23 cellular contexts compared by ENCODE assay signal in the genomic region with DNA sequence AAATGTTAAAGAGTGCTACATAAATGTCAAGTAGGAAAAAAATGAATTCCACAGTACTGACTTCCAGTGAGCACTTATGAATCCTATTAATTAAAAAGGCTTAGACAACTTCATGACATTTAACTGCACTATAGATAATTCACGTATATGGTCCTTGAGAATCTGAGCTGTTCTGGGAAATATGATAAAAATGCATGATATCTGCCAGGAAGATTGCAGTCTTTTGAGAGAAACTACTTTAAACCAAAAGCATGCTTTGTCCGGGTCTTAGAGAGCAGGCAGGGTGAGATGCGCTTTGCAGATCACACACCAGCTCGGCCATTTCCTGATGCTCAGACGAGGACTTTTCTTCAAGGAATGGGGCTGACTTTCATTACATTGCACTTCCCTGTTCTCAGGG. TPM values are rescaled to one million over a fixed set of nuclear protein-coding genes. Genes with fewer than 3 reads are reported as not detected.
DNase-seq lines count a peak whose midpoint lies in the region; ATAC-seq, FAIRE-seq and TF ChIP-seq lines count a peak whose summit lies in the region.
"Had no signal": no experiment of that assay in that cellular context is flagged by ENCODE, and none has a peak within 500 bp of the region (broad histone marks: within the 10 kb centered on the region; RNA-seq: fewer than 3 reads in every experiment).

No MANE protein-coding gene starts in this region.

- H3F3A ChIP-seq in GM23248 (ENCODE audit: insufficient read depth): 0 out of 2 replicates have a peak, but pooled peaks cover 7% of the 10 kb centered on the region

- H3K9me2 ChIP-seq in GM23248 (ENCODE audit: insufficient read depth): no peaks in the 10 kb centered on the region

- ATAC-seq in K562 (no peak), GM21825 (IDR thresholded peaks at IDR 0.05; ENCODE audit: unreplicated experiment) (no peak), HG02623 (IDR thresholded peaks at IDR 0.05; ENCODE audit: unreplicated experiment) (no peak), Right ventricle myocardium superior (ENCODE audit: poor library complexity) (no peak)
- ATAC-seq: esophagus mucosa; heart right ventricle; Right ventricle myocardium inferior; stimulated activated naive CD8-positive, alpha-beta T cell treated with anti-CD3 and anti-CD28 coated beads, Interleukin-15, amount 100 ng/mL, for 72 hours had no signal

- H3K4me1 ChIP-seq in GM23248 (ENCODE audit: insufficient read depth) (peaks cover 9% of the 10 kb centered on the region; the same call in 1 of the 2 replicates), K562 (replicated peaks in 1 of 2; ENCODE audit: control insufficient read depth in 2 of 2, insufficient read depth in 2 of 2, low read length in 2 of 2) (peaks cover 0 to 3% of the 10 kb centered on the region in 2 experiments; a peak in 1 of 5 replicates)

- DNase-seq in GM23248: peak; percentile 47
- no peak for DNase-seq in K562 (ENCODE audit: extremely low read depth in 1 of 4, low spot score in 3 of 4)
- peak; percentile 56 for DNase-seq in fibroblast of villous mesenchyme (ENCODE audit: low read depth)
- DNase-seq in activated CD4-positive, alpha-beta T cell treated with anti-CD3 and anti-CD28 coated beads, Interleukin-2, amount 50 U/mL, for 1 hour: no peak
- DNase-seq in Right ventricle myocardium superior: no peak
- DNase-seq: activated CD4-positive, alpha-beta T cell treated with anti-CD3 and anti-CD28 coated beads for 48 hours; adrenal gland; central memory CD4-positive, alpha-beta T cell; heart right ventricle; HFFc6; left ventricle myocardium inferior; MG63; NCI-H146; spleen; stimulated activated CD4-positive, alpha-beta T cell treated with anti-CD3 and anti-CD28 coated beads, Interleukin-4, amount 100 ng/mL, for 4 hours; stimulated activated naive CD8-positive, alpha-beta T cell treated with anti-CD3 and anti-CD28 coated beads, Interleukin-15, amount 100 ng/mL, for 72 hours; transverse colon had no signal

- no peak for TF ChIP-seq RAD21 in K562 (CRISPR knock-in tag; conservative IDR thresholded peaks at IDR 0.05 in 1 of 2, IDR thresholded peaks at IDR 0.05 in 1 of 2)

- H3K27me3 ChIP-seq in GM23248 (replicated peaks; ENCODE audit: insufficient read depth) (no peaks in the 10 kb centered on the region), K562 (ENCODE audit: control insufficient read depth in 2 of 2, insufficient read depth in 2 of 2, low read length in 2 of 2) (peaks cover 11 to 16% of the 10 kb centered on the region in 2 experiments; a peak in 4 of 5 replicates)
- H3K27me3 ChIP-seq: adrenal gland, heart right ventricle, MG63, transverse colon had no signal

- POLR2A ChIA-PET in K562 (lab: Yijun Ruan, JAX): interaction anchor here (1.1 kb wide), 1 partner anchor 228 kb away, joined by 3 read pairs; no protein-coding TSS in a partner anchor

- in situ Hi-C loops in GM23248 (cut with MboI) (no loop called here), K562 (cut with MboI) (no loop called here)

- peak overlapping the region; percentile 51 for H3K4me2 ChIP-seq in GM23248 (ENCODE audit: unreplicated experiment)
- H3K4me2 ChIP-seq in K562 (ENCODE audit: insufficient read depth, low read length): no peak overlapping the region

- no peaks in the 10 kb centered on the region for H3K36me3 ChIP-seq in GM23248 (ENCODE audit: low read depth)
- no peaks in the 10 kb centered on the region for H3K36me3 ChIP-seq in K562 (ENCODE audit: control insufficient read depth, insufficient read depth, low read length)
- H3K36me3 ChIP-seq: adrenal gland, heart right ventricle, left ventricle myocardium inferior, MG63, spleen, transverse colon had no signal

- H2AFZ ChIP-seq in GM23248 (peak overlapping the region; percentile 67), K562 (ENCODE audit: low read depth, low read length) (0 out of 2 replicates have a peak overlapping the region, but pooled peaks have one; percentile 24)

- TF ChIP-seq CTCF in K562 (IDR thresholded peaks at IDR 0.05 in 2 of 3, conservative IDR thresholded peaks at IDR 0.05 in 1 of 3; ENCODE audit: insufficient read depth in 2 of 3, low read depth in 1 of 3, low read length in 3 of 3) (no peak), fibroblast of villous mesenchyme (IDR thresholded peaks at IDR 0.05; ENCODE audit: insufficient read depth, low read depth, low read length) (no peak)

- H3K79me2 ChIP-seq in GM23248 (ENCODE audit: insufficient read depth) (no peaks in the 10 kb centered on the region), K562 (ENCODE audit: control insufficient read depth, insufficient read depth, low read length) (no peaks in the 10 kb centered on the region)

- FAIRE-seq in K562 (lab: Jason Lieb, UNC): no peak
- FAIRE-seq: D721Med had no signal

- no TSS peak for BruUV-seq in K562 (replicated peaks; lab: Mats Ljungman, UMichigan)

- CTCF ChIA-PET in K562 (lab: Yijun Ruan, JAX; ENCODE audit: low intra/inter-chr PET ratio): no interaction called here

- peak overlapping the region; percentile 44 for H3K4me3 ChIP-seq in GM23248
- H3K4me3 ChIP-seq in K562: no peak overlapping the region
- no peak overlapping the region for H3K4me3 ChIP-seq in fibroblast of villous mesenchyme (ENCODE audit: low read depth, low read length)
- H3K4me3 ChIP-seq: adrenal gland, heart right ventricle, left ventricle myocardium inferior, MG63, spleen, transverse colon had no signal

- WGBS in GM23248 (ENCODE audit: low coverage in 1 of 2, low lambda C conversion rate in 2 of 2, missing lambda C conversion rate in 2 of 2), 2 experiments: 4% methylated on average over 5 of the region's 5 CpGs
- 2% methylated on average over 5 of the region's 5 CpGs for WGBS in K562 (ENCODE audit: insufficient coverage, low coverage, missing lambda C conversion rate)

- TF ChIP-seq EP300 in K562 (IDR thresholded peaks at IDR 0.05; ENCODE audit: low read length): no peak

- H3K27ac ChIP-seq in GM23248: no peak overlapping the region
- H3K27ac ChIP-seq in K562 (ENCODE audit: extremely low read depth, low read depth, low read length): no peak overlapping the region
- H3K27ac ChIP-seq: adrenal gland, left ventricle myocardium inferior, spleen, transverse colon had no signal

- intact Hi-C loops in K562 (cut with micrococcal nuclease) (no loop called here), Right ventricle myocardium superior (cut with DNase I) (no loop called here)

- TF ChIP-seq POLR2A in K562 (conservative IDR thresholded peaks at IDR 0.05): no peak

- H3K9ac ChIP-seq in GM23248: peak overlapping the region; percentile 15; the same call in 1 of the 2 replicates
- H3K9ac ChIP-seq in K562 (ENCODE audit: insufficient read depth in 1 of 2, low read depth in 2 of 2, low read length in 2 of 2): no peak overlapping the region

- no peaks in the 10 kb centered on the region for H3K9me3 ChIP-seq in GM23248 (ENCODE audit: low read depth)
- no peaks in the 10 kb centered on the region; the same call in 1 of the 2 replicates for H3K9me3 ChIP-seq in K562 (replicated peaks; ENCODE audit: control insufficient read depth, insufficient read depth, low read depth, low read length)
- H3K9me3 ChIP-seq: adrenal gland, heart right ventricle, left ventricle myocardium inferior, spleen, transverse colon had no signal

- H3K9me1 ChIP-seq in K562 (ENCODE audit: control insufficient read depth, insufficient read depth, low read length): no peaks in the 10 kb centered on the region

- H4K20me1 ChIP-seq in GM23248 (ENCODE audit: insufficient read depth) (no peaks in the 10 kb centered on the region), K562 (replicated peaks; ENCODE audit: control insufficient read depth, insufficient read depth, low read length) (no peaks in the 10 kb centered on the region)

RNA-seq across cellular contexts. Expression of gene CMPK2, which starts 42.6 kb away (rescaled TPM):
- 0.13 TPM in 1 of 2 replicates, not detected in the other for total RNA-seq in GM23248 (2014; rRNA removed; shearing (Covaris generic))
- polyA plus RNA-seq in GM23248 (2016; fragmentation: Nextera tagmentation; extraction: Ambion mirVana) (0.11 TPM in 1 of 2 replicates, not detected in the other), K562 (2011; rRNA removed) (3.5 and 4.3 TPM in 2 replicates), K562 (2014; fragmentation: Illumina TruSeq; extraction: Trizol) (5.3 and 6.5 TPM in 2 replicates), K562 (2014; fragmentation: Nextera tagmentation; extraction: Ambion mirVana) (1 to 10 TPM; 2.6 to 2.9 TPM), K562 (2014; rRNA removed) (3.8 and 4.5 TPM in 2 replicates)
- 2.3 and 3.5 TPM in 2 replicates for total RNA-seq in K562 (2011; cell fraction: chromatin; rRNA removed; ENCODE audit: low replicate concordance)
- 2.3 and 2.8 TPM in 2 replicates for total RNA-seq in K562 (2011; cell fraction: nucleolus; rRNA removed)
- 3.5 and 5.2 TPM in 2 replicates for total RNA-seq in K562 (2011; cell fraction: nucleoplasm; rRNA removed)
- total RNA-seq in K562 (2014; rRNA removed) (10.5 TPM in 2 replicates), K562 (2014; rRNA removed; fragmentation: Illumina TruSeq; extraction: Trizol) (5.0 and 5.3 TPM in 2 replicates), K562 (2015; rRNA removed; fragmentation: Illumina TruSeq; extraction: Trizol) (7.4 and 7.6 TPM in 2 replicates), K562 (2021) (7.2 and 7.9 TPM in 2 replicates), fibroblast of villous mesenchyme (1.7 and 1.9 TPM in 2 replicates), Right ventricle myocardium superior (2.7 TPM)
- polyA plus RNA-seq in K562 (2011; cell fraction: cytosol; rRNA removed): 3.2 and 3.6 TPM in 2 replicates
- polyA plus RNA-seq in K562 (2011; cell fraction: nucleus; rRNA removed): 5.6 and 6.6 TPM in 2 replicates
- polyA plus RNA-seq in K562 (2012): 8.3 and 23.7 TPM in 2 replicates
- 2.9 and 4.3 TPM in 2 replicates for polyA minus RNA-seq in K562 (2011; rRNA and poly(A)+ RNA removed)
- polyA minus RNA-seq in K562 (2011; cell fraction: cytosol; rRNA and poly(A)+ RNA removed): 2.9 and 3.3 TPM in 2 replicates
- polyA minus RNA-seq in K562 (2011; cell fraction: nucleus; rRNA and poly(A)+ RNA removed): 3.4 and 5.2 TPM in 2 replicates
- total RNA-seq: G401, HFFc6 had no signal

RNA-seq across cellular contexts. Expression of gene RSAD2, which starts 54.5 kb away (rescaled TPM):
- not detected in 2 replicates for total RNA-seq in GM23248 (2014; rRNA removed; shearing (Covaris generic))
- polyA plus RNA-seq in GM23248 (2016; fragmentation: Nextera tagmentation; extraction: Ambion mirVana) (not detected in 2 replicates), K562 (2011; rRNA removed) (0.24 and 0.45 TPM in 2 replicates), K562 (2014; fragmentation: Illumina TruSeq; extraction: Trizol) (0.15 and 0.37 TPM in 2 replicates), K562 (2014; fragmentation: Nextera tagmentation; extraction: Ambion mirVana) (under 1 TPM; 0.15 to 0.28 TPM), K562 (2014; rRNA removed) (0.11 and 0.19 TPM in 2 replicates)
- 0.39 and 0.79 TPM in 2 replicates for total RNA-seq in K562 (2011; cell fraction: chromatin; rRNA removed; ENCODE audit: low replicate concordance)
- 0.50 and 0.53 TPM in 2 replicates for total RNA-seq in K562 (2011; cell fraction: nucleolus; rRNA removed)
- 1.2 TPM in 1 of 2 replicates, not detected in the other for total RNA-seq in K562 (2011; cell fraction: nucleoplasm; rRNA removed)
- total RNA-seq in K562 (2014; rRNA removed) (0.57 and 1.4 TPM in 2 replicates), K562 (2014; rRNA removed; fragmentation: Illumina TruSeq; extraction: Trizol) (0.41 and 0.51 TPM in 2 replicates), K562 (2015; rRNA removed; fragmentation: Illumina TruSeq; extraction: Trizol) (0.51 and 0.68 TPM in 2 replicates), K562 (2021) (0.18 and 0.49 TPM in 2 replicates), fibroblast of villous mesenchyme (0.64 and 1.3 TPM in 2 replicates), Right ventricle myocardium superior (3.4 TPM)
- polyA plus RNA-seq in K562 (2011; cell fraction: cytosol; rRNA removed): 0.06 and 0.15 TPM in 2 replicates
- 0.28 and 0.38 TPM in 2 replicates for polyA plus RNA-seq in K562 (2011; cell fraction: nucleus; rRNA removed)
- polyA plus RNA-seq in K562 (2012): 0.46 and 1.1 TPM in 2 replicates
- polyA minus RNA-seq in K562 (2011; rRNA and poly(A)+ RNA removed): 0.63 and 0.75 TPM in 2 replicates
- not detected in 2 replicates for polyA minus RNA-seq in K562 (2011; cell fraction: cytosol; rRNA and poly(A)+ RNA removed)
- polyA minus RNA-seq in K562 (2011; cell fraction: nucleus; rRNA and poly(A)+ RNA removed): 0.94 and 1.00 TPM in 2 replicates
- total RNA-seq: G401, HFFc6 had no signal

Comparison
In these comparisons a context has a peak if more than half of its experiments do, and no peak if none do; other contexts are left out.
1. DNase-seq: peak in GM23248 (single experiment) and fibroblast of villous mesenchyme (single experiment); none in K562 (0 of 4), activated CD4-positive, alpha-beta T cell treated with anti-CD3 and anti-CD28 coated beads, Interleukin-2, amount 50 U/mL, for 1 hour (single experiment) and Right ventricle myocardium superior (single experiment).